33 cellular contexts compared by ENCODE assay signal in the genomic region with DNA sequence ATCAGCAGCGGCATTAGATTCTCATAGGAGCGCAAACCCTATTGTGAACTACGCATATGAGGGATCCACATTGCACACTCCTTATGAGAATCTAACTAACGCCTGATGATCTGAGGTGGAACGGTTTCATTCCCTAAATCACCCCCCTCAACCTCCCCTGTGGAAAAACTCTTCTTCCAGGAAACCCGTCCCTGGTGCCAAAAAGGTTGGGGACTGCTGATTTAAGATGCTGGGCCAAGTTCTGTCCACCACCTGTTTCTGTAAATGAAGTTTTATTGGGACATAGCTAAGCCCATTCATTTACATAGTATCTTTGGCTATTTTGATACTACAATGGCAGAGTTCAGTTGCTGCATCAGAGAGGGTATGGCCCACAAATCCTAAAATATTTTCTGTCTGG.
"Had no signal": no experiment of that assay in that cellular context is flagged by ENCODE, and none has a peak within 500 bp of the region (broad histone marks: within the 10 kb centered on the region; RNA-seq: fewer than 3 reads in every experiment).

No MANE protein-coding gene starts in this region.

- H3K36me3 Mint-ChIP-seq: activated CD4-positive, alpha-beta memory T cell treated with anti-CD3 and anti-CD28 coated beads for 36 hours; activated naive CD4-positive, alpha-beta T cell treated with anti-CD3 and anti-CD28 coated beads, Interleukin-2, amount 50 U/mL, for 72 hours had no signal

- H3K27me3 ChIP-seq: adrenal gland, body of pancreas, brain microvascular endothelial cell, breast epithelium had no signal

- H3K27me3 Mint-ChIP-seq: activated B cell treated with CpG ODN at 0.5 μM for 24 hours; activated CD4-positive, alpha-beta T cell treated with anti-CD3 and anti-CD28 coated beads, Interleukin-2, amount 10 ng/mL, durations not matched to agents 24 days and 14 days; activated T-helper 17 cell treated with anti-CD3 and anti-CD28 coated beads, Interleukin-2, amount 50 U/mL, for 72 hours had no signal

- H3K9me3 Mint-ChIP-seq: activated CD8-positive, alpha-beta T cell treated with anti-CD3 and anti-CD28 coated beads for 36 hours had no signal

- H3K4me1 ChIP-seq: adrenal gland, body of pancreas, breast epithelium had no signal

- H3K27ac ChIP-seq: adrenal gland, body of pancreas, brain microvascular endothelial cell, breast epithelium, VCaP had no signal

- ATAC-seq: activated CD8-positive, alpha-beta T cell treated with anti-CD3 and anti-CD28 coated beads for 36 hours; activated naive CD4-positive, alpha-beta T cell treated with anti-CD3 and anti-CD28 coated beads, Interleukin-2, amount 50 U/mL, for 72 hours; activated T-cell treated with anti-CD3 and anti-CD28 coated beads, Interleukin-2, amount 50 U/mL, for 4 hours; activated T-cell treated with anti-CD3 and anti-CD28 coated beads, Interleukin-2, amount 50 U/mL, for 72 hours; activated T-helper 17 cell treated with anti-CD3 and anti-CD28 coated beads, Interleukin-2, amount 50 U/mL, for 72 hours; body of pancreas had no signal

- H3K4me3 Mint-ChIP-seq: activated B cell treated with CpG ODN at 0.5 μM for 24 hours; activated CD4-positive, alpha-beta memory T cell treated with anti-CD3 and anti-CD28 coated beads for 36 hours; activated CD4-positive, alpha-beta T cell treated with anti-CD3 and anti-CD28 coated beads, Interleukin-2, amount 10 ng/mL, durations not matched to agents 24 days and 14 days; activated CD8-positive, alpha-beta T cell treated with anti-CD3 and anti-CD28 coated beads for 36 hours; activated naive CD4-positive, alpha-beta T cell treated with anti-CD3 and anti-CD28 coated beads for 36 hours; activated naive CD8-positive, alpha-beta T cell treated with anti-CD3 and anti-CD28 coated beads for 36 hours; activated T-cell treated with anti-CD3 and anti-CD28 coated beads, Interleukin-2, amount 50 U/mL, for 4 hours; activated T-cell treated with anti-CD3 and anti-CD28 coated beads, Interleukin-2, amount 50 U/mL, for 72 hours; activated T-helper 1 cell treated with anti-CD3 and anti-CD28 coated beads, Interleukin-12 subunit alpha, Interleukin-12 subunit beta, Interleukin-2, Interleukin-4 antibody, amounts not matched to agents 30 ng/mL and 10 ng/mL and 1 ng/mL, durations not matched to agents 14 hours and 24 hours and 36 hours; activated T-helper 17 cell treated with anti-CD3 and anti-CD28 coated beads, Interleukin-2, amount 50 U/mL, for 72 hours; T-helper 2 cell treated with Interferon-gamma antibody and Interleukin-4, amounts not matched to agents 5 μg/mL and 100 μg/mL, for 36 hours had no signal

- H3K9me3 ChIP-seq: adrenal gland, body of pancreas, breast epithelium had no signal

- H3K4me3 ChIP-seq: adrenal gland, body of pancreas, breast epithelium had no signal

- H3K4me1 Mint-ChIP-seq: activated B cell treated with CpG ODN at 0.5 μM for 24 hours had no signal

- DNase-seq: activated B cell treated with CpG ODN at 0.5 μM for 24 hours; activated CD4-positive, alpha-beta memory T cell treated with anti-CD3 and anti-CD28 coated beads for 36 hours; activated CD4-positive, alpha-beta T cell treated with anti-CD3 and anti-CD28 coated beads for 4 hours; activated CD4-positive, alpha-beta T cell treated with anti-CD3 and anti-CD28 coated beads, Interleukin-2, amount 10 ng/mL, durations not matched to agents 24 days and 14 days; activated CD4-positive, alpha-beta T cell treated with anti-CD3 and anti-CD28 coated beads, Interleukin-2, amount 50 U/mL, for 1 hour; activated CD4-positive, alpha-beta T cell treated with anti-CD3 and anti-CD28 coated beads, Interleukin-2, amount 50 U/mL, for 4 hours; activated CD4-positive, CD25-positive, alpha-beta regulatory T cell treated with anti-CD3 and anti-CD28 coated beads, Interleukin-2, amount 50 U/mL, for 72 hours; activated CD8-positive, alpha-beta memory T cell treated with anti-CD3 and anti-CD28 coated beads, Interleukin-2, amount 50 U/mL, for 4 hours; activated CD8-positive, alpha-beta T cell treated with anti-CD3 and anti-CD28 coated beads for 36 hours; activated effector memory CD4-positive, alpha-beta T cell treated with anti-CD3 and anti-CD28 coated beads, Interleukin-2, amount 50 U/mL, for 16 hours; activated gamma-delta T cell treated with Interleukin-2 at 50 U/mL for 16 hours; activated naive CD4-positive, alpha-beta T cell; activated naive CD4-positive, alpha-beta T cell treated with anti-CD3 and anti-CD28 coated beads for 36 hours; activated naive CD4-positive, alpha-beta T cell treated with anti-CD3 and anti-CD28 coated beads, Interleukin-2, amount 50 U/mL, for 16 hours; activated naive CD8-positive, alpha-beta T cell treated with anti-CD3 and anti-CD28 coated beads for 36 hours; activated T-cell treated with anti-CD3 and anti-CD28 coated beads for 4 hours; activated T-cell treated with anti-CD3 and anti-CD28 coated beads, Interleukin-2, amount 50 U/mL, for 1 hour; activated T-cell treated with anti-CD3 and anti-CD28 coated beads, Interleukin-2, amount 50 U/mL, for 4 hours; activated T-cell treated with anti-CD3 and anti-CD28 coated beads, Interleukin-2, amount 50 U/mL, for 72 hours; adrenal gland; amniotic stem cell; aorta; body of pancreas; brain microvascular endothelial cell; central memory CD4-positive, alpha-beta T cell; T-helper 2 cell; T-helper 9 cell had no signal

- H3K27ac Mint-ChIP-seq: activated B cell treated with CpG ODN at 0.5 μM for 24 hours; activated CD4-positive, alpha-beta memory T cell treated with anti-CD3 and anti-CD28 coated beads for 36 hours; activated CD4-positive, alpha-beta T cell treated with anti-CD3 and anti-CD28 coated beads, Interleukin-2, amount 10 ng/mL, durations not matched to agents 24 days and 14 days; activated CD8-positive, alpha-beta T cell treated with anti-CD3 and anti-CD28 coated beads for 36 hours; activated naive CD4-positive, alpha-beta T cell treated with anti-CD3 and anti-CD28 coated beads for 36 hours; activated naive CD4-positive, alpha-beta T cell treated with anti-CD3 and anti-CD28 coated beads, Interleukin-2, amount 50 U/mL, for 72 hours; activated naive CD8-positive, alpha-beta T cell treated with anti-CD3 and anti-CD28 coated beads for 36 hours; activated T-cell treated with anti-CD3 and anti-CD28 coated beads, Interleukin-2, amount 50 U/mL, for 72 hours; activated T-helper 1 cell treated with anti-CD3 and anti-CD28 coated beads, Interleukin-12 subunit alpha, Interleukin-12 subunit beta, Interleukin-2, Interleukin-4 antibody, amounts not matched to agents 30 ng/mL and 10 ng/mL and 1 ng/mL, durations not matched to agents 14 hours and 24 hours and 36 hours; activated T-helper 17 cell treated with anti-CD3 and anti-CD28 coated beads, Interleukin-2, amount 50 U/mL, for 72 hours; T-helper 2 cell treated with Interferon-gamma antibody and Interleukin-4, amounts not matched to agents 5 μg/mL and 100 μg/mL, for 36 hours had no signal

- H3K36me3 ChIP-seq: adrenal gland, brain microvascular endothelial cell, breast epithelium had no signal
